Comparison of ENCODE assay signal across 32 cellular contexts in genomic region chr12:93165384-93165932, GRCh38.
DNase-seq lines count a peak whose midpoint lies in the region; ATAC-seq, FAIRE-seq and TF ChIP-seq lines count a peak whose summit lies in the region.
"Had no signal": no experiment of that assay in that cellular context is flagged by ENCODE, and none has a peak within 500 bp of the region (broad histone marks: within the 10 kb centered on the region; RNA-seq: fewer than 3 reads in every experiment).

No MANE protein-coding gene starts in this region.

- 75% methylated on average over 4 of the region's 4 CpGs for WGBS in GM12878 (ENCODE audit: insufficient coverage, insufficient replicate concordance, low lambda C conversion rate, missing lambda C conversion rate)

- H3K27me3 ChIP-seq in BLaER1 (no peaks in the 10 kb centered on the region), GM12878 (replicated peaks in 1 of 2; ENCODE audit: control insufficient read depth in 2 of 2, insufficient read depth in 2 of 2, low read length in 1 of 2) (no peaks in the 10 kb centered on the region)

- DNase-seq in NCI-H2107 treated with DMSO at 0.1 percent for 48 hours (lab: John Stamatoyannopoulos, UW; ENCODE audit: unreplicated experiment), result peak; percentile 21
- no peak for DNase-seq in NCI-H2107 (lab: John Stamatoyannopoulos, UW)
- DNase-seq in GM12878 (ENCODE audit: low read depth, low spot score), result no peak
- no peak for DNase-seq in NCI-H526 treated with DMSO at 0.1 percent for 48 hours (lab: John Stamatoyannopoulos, UW)
- no peak for DNase-seq in T-helper 2 cell treated with Interferon-gamma antibody and Interleukin-4, amounts not matched to agents 5 μg/mL and 100 μg/mL, for 36 hours (ENCODE audit: low spot score)
- DNase-seq: 8988T; activated CD4-positive, alpha-beta T cell treated with anti-CD3 and anti-CD28 coated beads, Interleukin-2, amount 50 U/mL, for 4 hours; activated CD8-positive, alpha-beta memory T cell treated with anti-CD3 and anti-CD28 coated beads, Interleukin-2, amount 10 ng/mL, durations not matched to agents 7 days and 5 days; activated naive CD4-positive, alpha-beta T cell; activated T-cell treated with anti-CD3 and anti-CD28 coated beads, Interleukin-2, amount 50 U/mL, for 48 hours; caudate nucleus; H7; KG1; midbrain; naive thymus-derived CD8-positive, alpha-beta T cell; NCI-H1092 treated with DMSO at 0.1 percent for 48 hours; NCI-H1930; NK-92 treated with Interleukin-12 subunit alpha and Interleukin-12 subunit beta, amount 100 ng/mL, for 24 hours; PC-3; SK-N-SH; stimulated activated CD4-positive, alpha-beta T cell treated with anti-CD3 and anti-CD28 coated beads, Interleukin-15, amount 100 ng/mL, for 24 hours; stimulated activated CD4-positive, alpha-beta T cell treated with anti-CD3 and anti-CD28 coated beads, Interleukin-4, amount 100 ng/mL, for 4 hours; substantia nigra had no signal

- peak overlapping the region; percentile 2; the same call in 1 of the 2 replicates for H3K4me2 ChIP-seq in BLaER1
- H3K4me2 ChIP-seq in GM12878 (ENCODE audit: control insufficient read depth, insufficient read depth), result no peak overlapping the region
- H3K4me2 ChIP-seq: SK-N-SH had no signal

- H4K20me1 ChIP-seq in BLaER1 (no peaks in the 10 kb centered on the region), GM12878 (ENCODE audit: control insufficient read depth, insufficient read depth) (no peaks in the 10 kb centered on the region)

- H3K4me3 Mint-ChIP-seq in nephron, result no peak overlapping the region
- H3K4me3 Mint-ChIP-seq in activated T-helper 17 cell treated with anti-CD3 and anti-CD28 coated beads, Interleukin-2, amount 50 U/mL, for 72 hours, result no peak overlapping the region
- no peak overlapping the region for H3K4me3 Mint-ChIP-seq in T-helper 2 cell treated with Interferon-gamma antibody and Interleukin-4, amounts not matched to agents 5 μg/mL and 100 μg/mL, for 36 hours
- H3K4me3 Mint-ChIP-seq: activated CD8-positive, alpha-beta memory T cell treated with anti-CD3 and anti-CD28 coated beads, Interleukin-2, amount 10 ng/mL, durations not matched to agents 7 days and 5 days; naive thymus-derived CD8-positive, alpha-beta T cell; type B pancreatic cell had no signal

- TF ChIP-seq CTCF in GM12878 (IDR thresholded peaks at IDR 0.05 in 2 of 3, conservative IDR thresholded peaks at IDR 0.05 in 1 of 3; ENCODE audit: control insufficient read depth in 2 of 3, extremely low read depth in 1 of 3, insufficient read depth in 1 of 3, low read depth in 3 of 3, low read length in 3 of 3), result no peak
- TF ChIP-seq CTCF in nephron (IDR thresholded peaks at IDR 0.05; ENCODE audit: unreplicated experiment in 3 of 3), result no peak

- peaks cover 11% of the 10 kb centered on the region for H3K9me3 Mint-ChIP-seq in nephron
- no peaks in the 10 kb centered on the region for H3K9me3 Mint-ChIP-seq in activated T-helper 17 cell treated with anti-CD3 and anti-CD28 coated beads, Interleukin-2, amount 50 U/mL, for 72 hours
- no peaks in the 10 kb centered on the region for H3K9me3 Mint-ChIP-seq in T-helper 2 cell treated with Interferon-gamma antibody and Interleukin-4, amounts not matched to agents 5 μg/mL and 100 μg/mL, for 36 hours
- H3K9me3 Mint-ChIP-seq: naive thymus-derived CD8-positive, alpha-beta T cell; type B pancreatic cell had no signal

- CTCF ChIA-PET in GM12878 (lab: Yijun Ruan, JAX), result interaction anchor here (0.7 to 9.6 kb wide), 7 partner anchors 11 to 254 kb away, joined by 3 to 86 read pairs (median 6); no protein-coding TSS in a partner anchor

- H3K9me3 ChIP-seq in BLaER1 (peaks cover 5% of the 10 kb centered on the region; the same call in 1 of the 2 replicates), GM12878 (replicated peaks; ENCODE audit: control insufficient read depth, insufficient read depth, low read length) (peaks cover 1% of the 10 kb centered on the region; the same call in 1 of the 3 replicates)
- H3K9me3 ChIP-seq: SK-N-SH had no signal

- no peaks in the 10 kb centered on the region for H3K36me3 Mint-ChIP-seq in nephron (ENCODE audit: low read depth)
- no peaks in the 10 kb centered on the region for H3K36me3 Mint-ChIP-seq in activated T-helper 17 cell treated with anti-CD3 and anti-CD28 coated beads, Interleukin-2, amount 50 U/mL, for 72 hours (ENCODE audit: low read depth)
- H3K36me3 Mint-ChIP-seq in T-helper 2 cell treated with Interferon-gamma antibody and Interleukin-4, amounts not matched to agents 5 μg/mL and 100 μg/mL, for 36 hours (ENCODE audit: low read depth), result no peaks in the 10 kb centered on the region
- H3K36me3 Mint-ChIP-seq: activated CD8-positive, alpha-beta memory T cell treated with anti-CD3 and anti-CD28 coated beads, Interleukin-2, amount 10 ng/mL, durations not matched to agents 7 days and 5 days; naive thymus-derived CD8-positive, alpha-beta T cell; type B pancreatic cell had no signal

- peaks cover 5% of the 10 kb centered on the region for H3K27me3 Mint-ChIP-seq in nephron (ENCODE audit: low read depth)
- peaks cover 19% of the 10 kb centered on the region for H3K27me3 Mint-ChIP-seq in activated T-helper 17 cell treated with anti-CD3 and anti-CD28 coated beads, Interleukin-2, amount 50 U/mL, for 72 hours
- H3K27me3 Mint-ChIP-seq in T-helper 2 cell treated with Interferon-gamma antibody and Interleukin-4, amounts not matched to agents 5 μg/mL and 100 μg/mL, for 36 hours (ENCODE audit: low read depth), result peaks cover 2% of the 10 kb centered on the region
- H3K27me3 Mint-ChIP-seq: type B pancreatic cell had no signal

- intact Hi-C loops in GM12878 (cut with micrococcal nuclease; ENCODE audit: unreplicated experiment), result no loop called here

- TF ChIP-seq POLR2A in GM12878 (IDR thresholded peaks at IDR 0.05; ENCODE audit: low read depth, low read length), result no peak

- POLR2A ChIA-PET in GM12878 (lab: Charles Lee), result interaction anchor here (0.6 to 6.2 kb wide), 4 partner anchors 28 to 178 kb away, joined by 3 to 52 read pairs (median 20); no protein-coding TSS in a partner anchor

- H3K27ac ChIP-seq in BLaER1, result no peak overlapping the region
- H3K27ac ChIP-seq in GM12878 (ENCODE audit: control insufficient read depth, insufficient read depth), result peak overlapping the region; percentile 33; the same call in 1 of the 2 replicates

- H3K27ac Mint-ChIP-seq in nephron, result peak overlapping the region; percentile 12 to 63 (median 36)
- H3K27ac Mint-ChIP-seq in activated T-helper 17 cell treated with anti-CD3 and anti-CD28 coated beads, Interleukin-2, amount 50 U/mL, for 72 hours, result no peak overlapping the region
- H3K27ac Mint-ChIP-seq in T-helper 2 cell treated with Interferon-gamma antibody and Interleukin-4, amounts not matched to agents 5 μg/mL and 100 μg/mL, for 36 hours, result no peak overlapping the region
- H3K27ac Mint-ChIP-seq: activated CD8-positive, alpha-beta memory T cell treated with anti-CD3 and anti-CD28 coated beads, Interleukin-2, amount 10 ng/mL, durations not matched to agents 7 days and 5 days; type B pancreatic cell had no signal

- no peak for TF ChIP-seq EP300 in GM12878 (IDR thresholded peaks at IDR 0.05; ENCODE audit: borderline replicate concordance in 1 of 2, control insufficient read depth in 1 of 2, low read depth in 2 of 2, low read length in 2 of 2)

- no peak overlapping the region for H3K9ac ChIP-seq in BLaER1
- no peak overlapping the region for H3K9ac ChIP-seq in GM12878 (ENCODE audit: control insufficient read depth, insufficient read depth, low read length)
- H3K9ac ChIP-seq: SK-N-SH had no signal

- FAIRE-seq in GM12878 (lab: Jason Lieb, UNC), result no peak
- FAIRE-seq: D721Med, keratinocyte, TTC549 had no signal

- H3K36me3 ChIP-seq in BLaER1 (no peaks in the 10 kb centered on the region), GM12878 (ENCODE audit: control insufficient read depth in 2 of 2, insufficient read depth in 2 of 2, low read length in 1 of 2) (no peaks in the 10 kb centered on the region)

- H3K79me2 ChIP-seq in GM12878 (ENCODE audit: control insufficient read depth, insufficient read depth, low read length), result no peaks in the 10 kb centered on the region

- SMC1A ChIA-PET in GM12878 (lab: Charles Lee; ENCODE audit: uncharacterized antibody, unreplicated experiment), result interaction anchor here (0.6 to 9.0 kb wide), 9 partner anchors 11 to 240 kb away, joined by 3 to 221 read pairs (median 5); no protein-coding TSS in a partner anchor

- peaks cover 9% of the 10 kb centered on the region for H3K4me1 Mint-ChIP-seq in nephron
- H3K4me1 Mint-ChIP-seq in activated T-helper 17 cell treated with anti-CD3 and anti-CD28 coated beads, Interleukin-2, amount 50 U/mL, for 72 hours, result peaks cover 8% of the 10 kb centered on the region
- no peaks in the 10 kb centered on the region for H3K4me1 Mint-ChIP-seq in T-helper 2 cell treated with Interferon-gamma antibody and Interleukin-4, amounts not matched to agents 5 μg/mL and 100 μg/mL, for 36 hours (ENCODE audit: low read depth)

- in situ Hi-C loops in GM12878 (cut with MboI), result no loop called here

- RAD21 ChIA-PET in GM12878 (lab: Charles Lee; ENCODE audit: unreplicated experiment), result interaction anchor here (0.8 to 7.8 kb wide), 7 partner anchors 15 to 255 kb away, joined by 3 to 178 read pairs (median 11); no protein-coding TSS in a partner anchor

- no peak for ATAC-seq in GM12878
- no peak for ATAC-seq in activated T-helper 17 cell treated with anti-CD3 and anti-CD28 coated beads, Interleukin-2, amount 50 U/mL, for 72 hours (replicated peaks)
- ATAC-seq: activated CD4-positive, CD25-positive, alpha-beta regulatory T cell treated with anti-CD3 and anti-CD28 coated beads, Interleukin-2, amount 50 U/mL, for 24 hours; activated CD8-positive, alpha-beta memory T cell treated with anti-CD3 and anti-CD28 coated beads, Interleukin-2, amount 10 ng/mL, durations not matched to agents 7 days and 5 days; esophagus mucosa; naive thymus-derived CD8-positive, alpha-beta T cell; PC-3 had no signal

- BruUV-seq in GM12878 (replicated peaks; lab: Mats Ljungman, UMichigan), result no TSS peak

- no peak overlapping the region for H3K4me3 ChIP-seq in BLaER1
- no peak overlapping the region for H3K4me3 ChIP-seq in GM12878

- TF ChIP-seq RAD21 in GM12878 (IDR thresholded peaks at IDR 0.05; ENCODE audit: insufficient read depth, low read depth, low read length), result no peak

- peaks cover 40% of the 10 kb centered on the region for H3K4me1 ChIP-seq in BLaER1
- peaks cover 32% of the 10 kb centered on the region for H3K4me1 ChIP-seq in GM12878 (ENCODE audit: control insufficient read depth, insufficient read depth, low read length)

- H2AFZ ChIP-seq in GM12878 (ENCODE audit: control insufficient read depth, low read depth, low read length), result peak overlapping the region; percentile 33; the same call in 1 of the 2 replicates

TF ChIP-seq in GM12878, 131 proteins besides CTCF, POLR2A, EP300 and RAD21:
- TF ChIP-seq MEF2B (IDR thresholded peaks at IDR 0.05; ENCODE audit: partially characterized antibody, poor library complexity, severe bottlenecking) (peak; percentile 66), IKZF2 (IDR thresholded peaks at IDR 0.05) (peak in 1 of 2 experiments; percentile 16; a peak in 1 of 4 replicates), RELA (IDR thresholded peaks at IDR 0.05; ENCODE audit: borderline replicate concordance, partially characterized antibody) (no peak)

Comparison
In these comparisons a context has a peak if more than half of its experiments do, and no peak if none do; other contexts are left out.
1. H3K27ac Mint-ChIP-seq: peak in nephron (3 of 3); none in activated T-helper 17 cell treated with anti-CD3 and anti-CD28 coated beads, Interleukin-2, amount 50 U/mL, for 72 hours (single experiment) and T-helper 2 cell treated with Interferon-gamma antibody and Interleukin-4, amounts not matched to agents 5 μg/mL and 100 μg/mL, for 36 hours (single experiment).